ENCODE assay signal across 8 cellular contexts in the genomic region with DNA sequence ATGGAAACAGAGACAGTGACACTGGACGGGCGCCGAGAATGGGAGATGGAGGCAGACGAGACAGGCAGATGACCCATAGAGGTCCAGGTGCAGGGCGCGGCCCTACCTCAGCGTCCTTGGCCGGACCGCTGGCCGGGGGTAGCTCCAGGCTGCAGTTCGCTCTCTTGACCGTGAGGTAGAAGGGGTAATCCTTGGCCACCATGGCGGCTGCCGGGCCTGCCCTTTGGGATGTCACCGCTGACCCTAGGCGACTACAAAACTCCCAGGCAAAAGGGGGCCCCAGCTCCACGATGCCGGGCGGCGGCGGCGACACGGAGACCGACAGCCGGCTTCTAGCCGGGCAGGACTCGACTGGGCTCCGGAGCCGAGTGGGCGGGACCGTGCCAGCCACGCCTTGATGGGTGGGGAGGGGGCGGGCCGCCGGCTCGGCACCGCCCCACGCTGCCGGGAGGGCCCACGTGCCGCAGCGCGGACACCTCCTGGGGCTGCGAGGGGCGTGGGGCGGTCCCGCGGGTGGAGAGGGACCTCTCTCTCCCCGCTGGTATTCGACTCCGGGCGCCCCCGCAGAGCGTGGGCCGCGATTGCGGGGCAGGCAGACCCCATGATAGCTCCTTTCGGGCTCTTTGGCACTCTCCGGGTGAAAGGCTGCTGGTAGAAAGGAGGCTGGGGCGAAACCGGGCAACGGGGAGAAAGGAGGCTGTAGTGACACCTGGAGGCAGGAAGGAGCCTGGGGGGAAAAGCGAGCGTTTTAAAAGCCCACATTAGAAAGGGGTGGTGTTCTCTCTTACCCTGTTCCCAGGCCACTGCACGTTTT. TPM values are rescaled to one million over a fixed set of nuclear protein-coding genes. Genes with fewer than 3 reads are reported as not detected.
DNase-seq lines count a peak whose midpoint lies in the region; ATAC-seq, FAIRE-seq and TF ChIP-seq lines count a peak whose summit lies in the region.

A gene with protein sequence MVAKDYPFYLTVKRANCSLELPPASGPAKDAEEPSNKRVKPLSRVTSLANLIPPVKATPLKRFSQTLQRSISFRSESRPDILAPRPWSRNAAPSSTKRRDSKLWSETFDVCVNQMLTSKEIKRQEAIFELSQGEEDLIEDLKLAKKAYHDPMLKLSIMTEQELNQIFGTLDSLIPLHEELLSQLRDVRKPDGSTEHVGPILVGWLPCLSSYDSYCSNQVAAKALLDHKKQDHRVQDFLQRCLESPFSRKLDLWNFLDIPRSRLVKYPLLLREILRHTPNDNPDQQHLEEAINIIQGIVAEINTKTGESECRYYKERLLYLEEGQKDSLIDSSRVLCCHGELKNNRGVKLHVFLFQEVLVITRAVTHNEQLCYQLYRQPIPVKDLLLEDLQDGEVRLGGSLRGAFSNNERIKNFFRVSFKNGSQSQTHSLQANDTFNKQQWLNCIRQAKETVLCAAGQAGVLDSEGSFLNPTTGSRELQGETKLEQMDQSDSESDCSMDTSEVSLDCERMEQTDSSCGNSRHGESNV (minus strand): TSS at position 353 of the 814 bp plus-strand sequence. CDS start 151 bp downstream, at position 202.

- H3K4me3 ChIP-seq in GM12878 (peak within 1 kb of the TSS; percentile 71), sigmoid colon (peak within 1 kb of the TSS; percentile 65 to 74 (median 72))

- CTCF ChIA-PET in GM12878 (lab: Yijun Ruan, JAX), result interaction anchor here (0.6 to 10.8 kb wide), 35 partner anchors 11 to 1177 kb away, joined by 3 to 429 read pairs (median 5); a partner anchor contains a TSS

- TF ChIP-seq EP300 in GM12878 (IDR thresholded peaks at IDR 0.05; ENCODE audit: borderline replicate concordance in 1 of 2, control insufficient read depth in 1 of 2, low read depth in 2 of 2, low read length in 2 of 2) (no peak), sigmoid colon (IDR thresholded peaks at IDR 0.05) (no peak)

- no TSS peak for BruUV-seq in GM12878 (replicated peaks; lab: Mats Ljungman, UMichigan)

- in situ Hi-C loops in GM13977 (cut with MboI; ENCODE audit: low pct_unique_long_range_greater_than_20kb, low sequenced_read_pairs, unreplicated experiment) (no loop called here), GM12878 (cut with MboI) (no loop called here)

- H3K27ac ChIP-seq in GM12878 (ENCODE audit: control insufficient read depth, insufficient read depth) (peak within 1 kb of the TSS; percentile 54), sigmoid colon (peak within 1 kb of the TSS; percentile 64 to 78 (median 69))

- H3K9me3 ChIP-seq in GM12878 (replicated peaks; ENCODE audit: control insufficient read depth, insufficient read depth, low read length) (no peaks in the 10 kb centered on the region), sigmoid colon (no peaks in the 10 kb centered on the region)

- no peaks in the 10 kb centered on the region for H3K27me3 ChIP-seq in GM12878 (replicated peaks in 1 of 2; ENCODE audit: control insufficient read depth in 2 of 2, insufficient read depth in 2 of 2, low read length in 1 of 2)
- no peaks in the 10 kb centered on the region for H3K27me3 ChIP-seq in sigmoid colon

- POLR2A ChIA-PET in GM12878 (lab: Charles Lee), result interaction anchor here (0.6 to 7.5 kb wide), 11 partner anchors 10 to 186 kb away, joined by 3 to 100 read pairs (median 43); a partner anchor contains a TSS

- peak within 1 kb of the TSS; percentile 88 for H3K4me2 ChIP-seq in GM12878 (ENCODE audit: control insufficient read depth, insufficient read depth)

- peak within 1 kb of the TSS; percentile 85 for H2AFZ ChIP-seq in GM12878 (ENCODE audit: control insufficient read depth, low read depth, low read length)

- no peak for FAIRE-seq in GM12878 (lab: Jason Lieb, UNC)

- intact Hi-C loops in GM12878 (cut with micrococcal nuclease; ENCODE audit: unreplicated experiment) (loop anchor here (1.0 to 10.0 kb wide), 4 partner anchors 47 to 273 kb away; no protein-coding TSS in a partner anchor), sigmoid colon (cut with DNase I) (loop anchor here (1.0 to 5.0 kb wide), 3 partner anchors 99 to 187 kb away; no protein-coding TSS in a partner anchor)

- DNase-seq in GM13977 (ENCODE audit: low spot score) (peak; percentile 92), NCI-H1092 (lab: John Stamatoyannopoulos, UW) (peak; percentile 43), T1000 (lab: John Stamatoyannopoulos, UW) (peak; percentile 80), GM12878 (ENCODE audit: low read depth, low spot score) (no peak), iPS DF 19.7 (ENCODE audit: low read depth, low spot score) (peak; percentile 57), sigmoid colon (peak; percentile 90), DMS79 (lab: John Stamatoyannopoulos, UW) (no peak)

- RAD21 ChIA-PET in GM12878 (lab: Charles Lee; ENCODE audit: unreplicated experiment), result interaction anchor here (0.5 to 14.1 kb wide), 25 partner anchors 10 to 1272 kb away, joined by 3 to 388 read pairs (median 20); a partner anchor contains a TSS

- TF ChIP-seq RAD21 in GM12878 (IDR thresholded peaks at IDR 0.05; ENCODE audit: insufficient read depth, low read depth, low read length), result peak; percentile 67

- WGBS in GM12878 (ENCODE audit: insufficient coverage, insufficient replicate concordance, low lambda C conversion rate, missing lambda C conversion rate), result under 1% methylated on average over 44 of the region's 65 CpGs
- 1% methylated on average over 65 of the region's 65 CpGs for WGBS in sigmoid colon, 2 donors

- H3K36me3 ChIP-seq in GM12878 (ENCODE audit: control insufficient read depth in 2 of 2, insufficient read depth in 2 of 2, low read length in 1 of 2), result no peaks in the 10 kb centered on the region
- no peaks in the 10 kb centered on the region for H3K36me3 ChIP-seq in sigmoid colon

- no peaks in the 10 kb centered on the region for H4K20me1 ChIP-seq in GM12878 (ENCODE audit: control insufficient read depth, insufficient read depth)

- peak within 1 kb of the TSS; percentile 78 for H3K9ac ChIP-seq in GM12878 (ENCODE audit: control insufficient read depth, insufficient read depth, low read length)

- TF ChIP-seq POLR2A in GM12878 (IDR thresholded peaks at IDR 0.05; ENCODE audit: low read depth, low read length), result peak; percentile 77
- peak; percentile 56 to 75 for TF ChIP-seq POLR2A in sigmoid colon (IDR thresholded peaks at IDR 0.05)

- H3K4me1 ChIP-seq in GM12878 (ENCODE audit: control insufficient read depth, insufficient read depth, low read length), result peaks cover 6% of the 10 kb centered on the region
- H3K4me1 ChIP-seq in sigmoid colon, result peaks cover 0 to 73% (median 55%) of the 10 kb centered on the region in 4 donors

- H3K79me2 ChIP-seq in GM12878 (ENCODE audit: control insufficient read depth, insufficient read depth, low read length), result peaks cover 42% of the 10 kb centered on the region

- TF ChIP-seq CTCF in GM13977 (IDR thresholded peaks at IDR 0.05; ENCODE audit: extremely low read depth, insufficient read depth, missing control alignments) (peak; percentile 65), GM12878 (IDR thresholded peaks at IDR 0.05 in 2 of 3, conservative IDR thresholded peaks at IDR 0.05 in 1 of 3; ENCODE audit: control insufficient read depth in 2 of 3, extremely low read depth in 1 of 3, insufficient read depth in 1 of 3, low read depth in 3 of 3, low read length in 3 of 3) (peak; percentile 70 to 81 (median 75)), sigmoid colon (IDR thresholded peaks at IDR 0.05) (peak in 3 of 4 experiments; percentile 9 to 13 (median 9))

- SMC1A ChIA-PET in GM12878 (lab: Charles Lee; ENCODE audit: uncharacterized antibody, unreplicated experiment), result interaction anchor here (0.6 to 11.9 kb wide), 19 partner anchors 10 to 299 kb away, joined by 3 to 411 read pairs (median 23); a partner anchor contains a TSS

- ATAC-seq in HG02588 (IDR thresholded peaks at IDR 0.05; ENCODE audit: unreplicated experiment) (peak; percentile 80), GM12878 (peak; percentile 91)

TF ChIP-seq in GM12878, 131 proteins besides CTCF, POLR2A, EP300 and RAD21 (continues in another document):
- no peak for TF ChIP-seq NFXL1 (IDR thresholded peaks at IDR 0.05; ENCODE audit: borderline replicate concordance)
- TF ChIP-seq, protein P1, sequence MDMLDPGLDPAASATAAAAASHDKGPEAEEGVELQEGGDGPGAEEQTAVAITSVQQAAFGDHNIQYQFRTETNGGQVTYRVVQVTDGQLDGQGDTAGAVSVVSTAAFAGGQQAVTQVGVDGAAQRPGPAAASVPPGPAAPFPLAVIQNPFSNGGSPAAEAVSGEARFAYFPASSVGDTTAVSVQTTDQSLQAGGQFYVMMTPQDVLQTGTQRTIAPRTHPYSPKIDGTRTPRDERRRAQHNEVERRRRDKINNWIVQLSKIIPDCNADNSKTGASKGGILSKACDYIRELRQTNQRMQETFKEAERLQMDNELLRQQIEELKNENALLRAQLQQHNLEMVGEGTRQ (IDR thresholded peaks at IDR 0.05; ENCODE audit: borderline replicate concordance, low read depth, low read length), result peak; percentile 73

RNA-seq across cellular contexts. Expression of the gene that starts here (rescaled TPM):
- total RNA-seq in GM12878 (2013; cell fraction: nucleolus; rRNA removed), result 48.9 and 50.4 TPM in 2 replicates
- total RNA-seq in GM12878 (2014; rRNA removed), result 39.9 and 42.2 TPM in 2 replicates
- 59.3 and 61.0 TPM in 2 replicates for total RNA-seq in GM12878 (2014; rRNA removed; fragmentation: Illumina TruSeq; extraction: Trizol)
- 69.5 and 70.6 TPM in 2 replicates for total RNA-seq in GM12878 (2021)
- polyA plus RNA-seq in GM12878 (2011; ENCODE audit: low read depth), result 6.4 TPM
- polyA plus RNA-seq in GM12878 (2011; rRNA removed), result 49.8 and 53.2 TPM in 2 replicates
- polyA plus RNA-seq in GM12878 (2011; cell fraction: cytosol; rRNA removed), result 51.8 and 54.6 TPM in 2 replicates
- polyA plus RNA-seq in GM12878 (2011; cell fraction: nucleus; rRNA removed), result 34.9 and 46.0 TPM in 2 replicates
- polyA plus RNA-seq in GM12878 (2012), result 7.9 and 9.1 TPM in 2 replicates
- 78.7 and 82.6 TPM in 2 replicates for polyA plus RNA-seq in GM12878 (2014; fragmentation: Illumina TruSeq; extraction: Trizol)
- 10 to 100 TPM; 21.8 to 31.1 TPM for polyA plus RNA-seq in GM12878 (2014; fragmentation: Nextera tagmentation; extraction: Ambion mirVana)
- 45.2 and 45.4 TPM in 2 replicates for polyA plus RNA-seq in GM12878 (2014; rRNA removed)
- polyA plus RNA-seq in GM12878 (2016; fragmentation: Nextera tagmentation; extraction: Ambion mirVana), result 10 to 100 TPM; 68.9 to 74.5 TPM
- polyA minus RNA-seq in GM12878 (2011; rRNA and poly(A)+ RNA removed), result 70.3 and 91.3 TPM in 2 replicates
- polyA minus RNA-seq in GM12878 (2011; cell fraction: cytosol; rRNA and poly(A)+ RNA removed), result 25.4 and 31.2 TPM in 2 replicates
- polyA minus RNA-seq in GM12878 (2011; cell fraction: nucleus; rRNA and poly(A)+ RNA removed), result 20.1 and 37.3 TPM in 2 replicates
- total RNA-seq in sigmoid colon, result 10 to 100 TPM; 20.3 to 34.2 (median 24.5) TPM
- 10 to 100 TPM in 1 of 3 donors, 1 to 10 TPM in 2; 5.3 to 17.9 (median 7.8) TPM for polyA plus RNA-seq in sigmoid colon

Comparison
In these comparisons a context has a peak if more than half of its experiments do, and no peak if none do; other contexts are left out.
1. DNase-seq: peak in GM13977 (single experiment), NCI-H1092 (single experiment), T1000 (single experiment), iPS DF 19.7 (single experiment) and sigmoid colon (single experiment); none in GM12878 (single experiment) and DMS79 (single experiment).
2. CTCF ChIP-seq: peak in every context shown above with its lines; median percentile 75 in GM12878; 65 in GM13977; 9 in sigmoid colon.